Comparison of ENCODE assay signal across 31 cellular contexts in the genomic region with DNA sequence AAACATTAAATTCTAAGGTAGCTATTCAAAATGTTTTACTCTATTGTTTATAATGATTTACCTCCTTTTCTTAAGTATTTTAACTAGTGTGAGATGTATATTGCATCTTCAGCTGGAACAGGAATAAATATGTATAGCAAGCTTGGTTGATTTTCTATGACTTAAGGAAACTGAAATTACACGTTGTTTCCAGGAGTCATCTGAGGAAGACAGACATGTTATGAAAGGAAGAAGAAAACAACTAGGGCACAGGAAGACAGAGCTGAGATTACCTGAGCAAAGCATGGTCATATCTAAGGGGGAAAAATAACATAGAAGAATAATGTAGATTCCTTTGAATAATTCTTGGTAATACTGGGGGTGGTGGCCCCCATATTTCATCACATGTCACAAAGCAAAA.
"Had no signal": no experiment of that assay in that cellular context is flagged by ENCODE, and none has a peak within 500 bp of the region (broad histone marks: within the 10 kb centered on the region; RNA-seq: fewer than 3 reads in every experiment).

No MANE protein-coding gene starts in this region.

- DNase-seq: activated effector memory CD4-positive, alpha-beta T cell treated with anti-CD3 and anti-CD28 coated beads, Interleukin-2, amount 50 U/mL, for 16 hours; activated effector memory CD4-positive, alpha-beta T cell treated with Interleukin-2 at 50 U/mL for 16 hours; activated gamma-delta T cell; activated gamma-delta T cell treated with Interleukin-2 at 50 U/mL for 16 hours; activated naive CD4-positive, alpha-beta T cell; activated naive CD4-positive, alpha-beta T cell treated with anti-CD3 and anti-CD28 coated beads for 36 hours; activated naive CD4-positive, alpha-beta T cell treated with anti-CD3 and anti-CD28 coated beads, Interleukin-2, amount 10 ng/mL, durations not matched to agents 7 days and 5 days; activated naive CD4-positive, alpha-beta T cell treated with anti-CD3 and anti-CD28 coated beads, Interleukin-2, amount 50 U/mL, for 16 hours; activated naive CD4-positive, alpha-beta T cell treated with Interleukin-2 at 50 U/mL for 16 hours; activated naive CD8-positive, alpha-beta T cell treated with anti-CD3 and anti-CD28 coated beads for 36 hours; activated naive CD8-positive, alpha-beta T cell treated with anti-CD3 and anti-CD28 coated beads, Interleukin-2, amount 10 ng/mL, durations not matched to agents 7 days and 5 days; activated naive CD8-positive, alpha-beta T cell treated with anti-CD3 and anti-CD28 coated beads, Interleukin-2, amount 50 U/mL, for 24 hours; activated T-cell treated with anti-CD3 and anti-CD28 coated beads for 4 hours; activated T-cell treated with anti-CD3 and anti-CD28 coated beads, Interleukin-2, amount 50 U/mL, for 1 hour; activated T-cell treated with anti-CD3 and anti-CD28 coated beads, Interleukin-2, amount 50 U/mL, for 24 hours; activated T-cell treated with anti-CD3 and anti-CD28 coated beads, Interleukin-2, amount 50 U/mL, for 4 hours; activated T-cell treated with anti-CD3 and anti-CD28 coated beads, Interleukin-2, amount 50 U/mL, for 48 hours; activated T-cell treated with anti-CD3 and anti-CD28 coated beads, Interleukin-2, amount 50 U/mL, for 72 hours; adrenal gland; amniotic stem cell; amygdala; anterior cingulate cortex; aorta; body of pancreas; brain microvascular endothelial cell; caudate nucleus; central memory CD4-positive, alpha-beta T cell; cerebellar nuclear complex had no signal

- H3K36me3 ChIP-seq: adrenal gland, ascending aorta, brain microvascular endothelial cell, breast epithelium, cardiac muscle cell had no signal

- H3K4me3 ChIP-seq: adrenal gland, ascending aorta, body of pancreas, breast epithelium, cardiac muscle cell had no signal

- H3K9me3 ChIP-seq: adrenal gland, ascending aorta, body of pancreas, breast epithelium had no signal

- H3K4me1 ChIP-seq: adrenal gland, ascending aorta, body of pancreas, breast epithelium had no signal

- H3K27me3 ChIP-seq: adrenal gland, ascending aorta, body of pancreas, brain microvascular endothelial cell, breast epithelium, cardiac muscle cell had no signal

- H3K27ac ChIP-seq: adrenal gland, ascending aorta, body of pancreas, brain microvascular endothelial cell, breast epithelium, cardiac muscle cell had no signal
